In the genomic region with DNA sequence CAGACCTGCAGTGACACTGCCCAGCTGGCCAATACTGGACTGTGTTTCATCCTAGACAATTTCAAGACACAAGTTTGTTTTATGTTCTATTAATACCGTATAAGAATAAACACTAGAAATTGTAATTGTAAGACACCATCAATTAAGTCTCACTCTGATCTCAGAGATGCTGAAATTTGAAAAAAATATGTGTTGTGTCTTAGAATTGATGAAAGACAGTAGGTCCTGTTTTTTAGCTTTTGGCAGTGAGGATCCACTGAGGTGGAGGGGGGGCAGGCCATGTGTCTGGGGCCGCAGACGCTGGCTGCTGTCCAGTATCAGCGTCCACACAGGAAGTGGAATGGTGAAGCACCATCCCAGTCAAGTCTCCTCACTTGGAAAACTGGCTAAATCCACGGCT, we compare ENCODE assay signal across 12 cellular contexts. TPM values are rescaled to one million over a fixed set of nuclear protein-coding genes. Genes with fewer than 3 reads are reported as not detected.
A peak's percentile ranks its signal among the peaks of the same experiment; 100 is the strongest.
DNase-seq lines count a peak whose midpoint lies in the region; ATAC-seq and TF ChIP-seq lines count a peak whose summit lies in the region.
"Had no signal": no experiment of that assay in that cellular context is flagged by ENCODE, and none has a peak within 500 bp of the region (broad histone marks: within the 10 kb centered on the region; RNA-seq: fewer than 3 reads in every experiment).

No MANE protein-coding gene starts in this region.

- H3K4me3 ChIP-seq in thyroid gland (replicated peaks in 1 of 3) = no peak overlapping the region
- H3K4me3 ChIP-seq: SK-N-MC had no signal

- no peaks in the 10 kb centered on the region for H3K36me3 ChIP-seq in thyroid gland

- no peak for TF ChIP-seq CTCF in thyroid gland (IDR thresholded peaks at IDR 0.05)

- peaks cover 3 to 46% of the 10 kb centered on the region in 2 donors for H3K4me1 ChIP-seq in thyroid gland
- H3K4me1 ChIP-seq: Caco-2 had no signal

- H3K27ac ChIP-seq in thyroid gland = peak overlapping the region in 2 of 3 donors; percentile 4 to 24
- H3K27ac ChIP-seq: SK-N-MC had no signal

- ATAC-seq in SK-N-SH treated with all-trans-retinoic acid at 6 μM for 48 hours = peak; percentile 67
- no peak for ATAC-seq in HG03139 (IDR thresholded peaks at IDR 0.05; ENCODE audit: unreplicated experiment)

- intact Hi-C loops in thyroid gland (cut with DNase I) = no loop called here

- H3K27me3 ChIP-seq in thyroid gland = no peaks in the 10 kb centered on the region

- peak; percentile 36 for DNase-seq in epidermal melanocyte (ENCODE audit: insufficient read length, low spot score)
- peak; percentile 38 for DNase-seq in iris pigment epithelial cell (ENCODE audit: low read depth)
- peak in 1 of 2 donors; percentile 41 for DNase-seq in thyroid gland
- DNase-seq in stimulated activated CD4-positive, alpha-beta T cell treated with anti-CD3 and anti-CD28 coated beads, Interleukin-4, amount 100 ng/mL, for 1 hour = no peak
- no peak for DNase-seq in NCI-H187 treated with DMSO at 0.1 percent for 48 hours (lab: John Stamatoyannopoulos, UW)
- DNase-seq: activated CD4-positive, alpha-beta T cell treated with anti-CD3 and anti-CD28 coated beads for 48 hours; Caco-2; NCI-H1930; NCI-H524 had no signal

- WGBS in thyroid gland, 2 donors = 42 to 43% methylated on average over 5 of the region's 5 CpGs

- no peak for TF ChIP-seq POLR2A in thyroid gland (IDR thresholded peaks at IDR 0.05)

- no peaks in the 10 kb centered on the region for H3K9me3 ChIP-seq in thyroid gland
- H3K9me3 ChIP-seq: Caco-2 had no signal

TF ChIP-seq in SK-N-SH treated with all-trans-retinoic acid at 6 μM for 48 hours, 23 proteins besides CTCF, POLR2A, EP300 and RAD21:
- no peak for TF ChIP-seq ZNF8 (CRISPR knock-in tag; IDR thresholded peaks at IDR 0.05)
- 0 out of 2 replicates have a peak, but pooled peaks have one; percentile 22 for TF ChIP-seq ZFP3 (CRISPR knock-in tag; IDR thresholded peaks at IDR 0.05)
- no peak for TF ChIP-seq OSR1 (CRISPR knock-in tag; IDR thresholded peaks at IDR 0.05)
- TF ChIP-seq CREB5 (CRISPR knock-in tag; IDR thresholded peaks at IDR 0.05; ENCODE audit: low read depth) = no peak
- no peak for TF ChIP-seq ARNTL (CRISPR knock-in tag; IDR thresholded peaks at IDR 0.05; ENCODE audit: borderline replicate concordance, low read depth)
- no peak for TF ChIP-seq ZFP30 (CRISPR knock-in tag; IDR thresholded peaks at IDR 0.05)
- TF ChIP-seq TSHZ2 (CRISPR knock-in tag; IDR thresholded peaks at IDR 0.05) = 0 out of 2 replicates have a peak, but pooled peaks have one; percentile 66
- 0 out of 2 replicates have a peak, but pooled peaks have one; percentile 46 for TF ChIP-seq CSDC2 (CRISPR knock-in tag; IDR thresholded peaks at IDR 0.05)
- no peak for TF ChIP-seq TOX (CRISPR knock-in tag; IDR thresholded peaks at IDR 0.05; ENCODE audit: borderline replicate concordance)
- TF ChIP-seq SNAI2 (CRISPR knock-in tag; IDR thresholded peaks at IDR 0.05) = peak; percentile 47; the same call in 1 of the 2 replicates

RNA-seq across cellular contexts. Expression of gene ALG8, which starts 22.5 kb away (rescaled TPM):
- total RNA-seq in thyroid gland = 10 to 100 TPM; 49.6 to 86.7 (median 52.5) TPM

RNA-seq across cellular contexts. Expression of gene KCTD21, which starts 26.5 kb away (rescaled TPM):
- 10 to 100 TPM; 16.6 to 23.4 (median 17.0) TPM for total RNA-seq in thyroid gland

RNA-seq across cellular contexts. Expression of gene USP35, which starts 26.8 kb away (rescaled TPM):
- 10 to 100 TPM; 13.5 to 18.1 (median 14.3) TPM for total RNA-seq in thyroid gland

Comparison
In these comparisons a context has a peak if more than half of its experiments do, and no peak if none do; other contexts are left out.
1. DNase-seq: peak in epidermal melanocyte (single experiment) and iris pigment epithelial cell (single experiment); none in stimulated activated CD4-positive, alpha-beta T cell treated with anti-CD3 and anti-CD28 coated beads, Interleukin-4, amount 100 ng/mL, for 1 hour (single experiment) and NCI-H187 treated with DMSO at 0.1 percent for 48 hours (single experiment).